8 cellular contexts compared by ENCODE assay signal in genomic region chr18:34976899-34977786, GRCh38.
DNase-seq lines count a peak whose midpoint lies in the region; ATAC-seq, FAIRE-seq and TF ChIP-seq lines count a peak whose summit lies in the region.

No MANE protein-coding gene starts in this region.

- CTCF ChIA-PET in A549 (lab: Yijun Ruan, JAX) = no interaction called here
- CTCF ChIA-PET in activated CD4-positive, alpha-beta memory T cell treated with anti-CD3 and anti-CD28 coated beads, Interleukin-2, amount 10 ng/mL, durations not matched to agents 7 days and 5 days (lab: Charles Lee) = no interaction called here

- peak; percentile 46 to 50 for DNase-seq in A549 (ENCODE audit: low read depth in 1 of 2, low spot score in 1 of 2)
- peak; percentile 84 for DNase-seq in NCI-H510A treated with DMSO at 0.1 percent for 48 hours (lab: John Stamatoyannopoulos, UW)
- DNase-seq in activated CD4-positive, alpha-beta memory T cell treated with anti-CD3 and anti-CD28 coated beads, Interleukin-2, amount 10 ng/mL, durations not matched to agents 7 days and 5 days = peak; percentile 64
- peak; percentile 87 for DNase-seq in ecto neural progenitor cell (ENCODE audit: low spot score)
- peak; percentile 52 to 69 for DNase-seq in memory B cell (ENCODE audit: low spot score in 2 of 2)
- DNase-seq in stimulated activated CD8-positive, alpha-beta memory T cell treated with anti-CD3 and anti-CD28 coated beads, Interleukin-12 subunit alpha, Interleukin-12 subunit beta, amount 100 ng/mL, for 1 hour (ENCODE audit: low read depth) = peak; percentile 70

- peak overlapping the region; percentile 90 for H3K4me2 ChIP-seq in A549

- no peak overlapping the region for H3K27ac Mint-ChIP-seq in activated CD4-positive, alpha-beta memory T cell treated with anti-CD3 and anti-CD28 coated beads, Interleukin-2, amount 10 ng/mL, durations not matched to agents 7 days and 5 days
- H3K27ac Mint-ChIP-seq in memory B cell = no peak overlapping the region

- peak overlapping the region; percentile 45 to 83 for H3K27ac ChIP-seq in A549

- peak overlapping the region; percentile 57 for H3K4me3 ChIP-seq in A549

- FAIRE-seq in A549 (lab: Jason Lieb, UNC) = no peak

- no peaks in the 10 kb centered on the region for H3K9me3 Mint-ChIP-seq in activated CD4-positive, alpha-beta memory T cell treated with anti-CD3 and anti-CD28 coated beads, Interleukin-2, amount 10 ng/mL, durations not matched to agents 7 days and 5 days
- no peaks in the 10 kb centered on the region for H3K9me3 Mint-ChIP-seq in memory B cell

- WGBS in A549 (ENCODE audit: missing lambda C conversion rate) = 3% methylated on average over 11 of the region's 78 CpGs

- no peaks in the 10 kb centered on the region for H3K9me3 ChIP-seq in A549

- 0 out of 2 replicates have a peak, but pooled peaks have one; percentile 14 for TF ChIP-seq POLR2A in A549 (IDR thresholded peaks at IDR 0.05; ENCODE audit: low read length)

- peaks cover 24% of the 10 kb centered on the region for H3K4me1 Mint-ChIP-seq in activated CD4-positive, alpha-beta memory T cell treated with anti-CD3 and anti-CD28 coated beads, Interleukin-2, amount 10 ng/mL, durations not matched to agents 7 days and 5 days
- H3K4me1 Mint-ChIP-seq in memory B cell = peaks cover 17% of the 10 kb centered on the region

- ATAC-seq in A549 = peak; percentile 44 to 64
- ATAC-seq in GM18907 (IDR thresholded peaks at IDR 0.05; ENCODE audit: unreplicated experiment) = peak; percentile 83
- peak; percentile 76 for ATAC-seq in HG03175 (IDR thresholded peaks at IDR 0.05; ENCODE audit: unreplicated experiment)
- peak; percentile 86 for ATAC-seq in memory B cell (ENCODE audit: low read depth)

- POLR2A ChIA-PET in A549 (lab: Yijun Ruan, JAX) = no interaction called here
- POLR2A ChIA-PET in activated CD4-positive, alpha-beta memory T cell treated with anti-CD3 and anti-CD28 coated beads, Interleukin-2, amount 10 ng/mL, durations not matched to agents 7 days and 5 days (lab: Charles Lee) = no interaction called here

- H3K36me3 Mint-ChIP-seq in activated CD4-positive, alpha-beta memory T cell treated with anti-CD3 and anti-CD28 coated beads, Interleukin-2, amount 10 ng/mL, durations not matched to agents 7 days and 5 days (ENCODE audit: low read depth) = no peaks in the 10 kb centered on the region
- no peaks in the 10 kb centered on the region for H3K36me3 Mint-ChIP-seq in memory B cell

- H3K27me3 Mint-ChIP-seq in activated CD4-positive, alpha-beta memory T cell treated with anti-CD3 and anti-CD28 coated beads, Interleukin-2, amount 10 ng/mL, durations not matched to agents 7 days and 5 days = peaks cover 51% of the 10 kb centered on the region
- peaks cover 10% of the 10 kb centered on the region for H3K27me3 Mint-ChIP-seq in memory B cell

- H3K4me3 Mint-ChIP-seq in activated CD4-positive, alpha-beta memory T cell treated with anti-CD3 and anti-CD28 coated beads, Interleukin-2, amount 10 ng/mL, durations not matched to agents 7 days and 5 days = peak overlapping the region; percentile 76
- peak overlapping the region; percentile 87 for H3K4me3 Mint-ChIP-seq in memory B cell

- H3K4me1 ChIP-seq in A549 = peaks cover 12% of the 10 kb centered on the region

- TF ChIP-seq RAD21 in A549 (conservative IDR thresholded peaks at IDR 0.05 in 1 of 2, IDR thresholded peaks at IDR 0.05 in 1 of 2) = no peak

- no peak for TF ChIP-seq CTCF in A549 (IDR thresholded peaks at IDR 0.05)

- no peak for TF ChIP-seq EP300 in A549 (IDR thresholded peaks at IDR 0.05)

TF ChIP-seq in A549, 52 proteins besides CTCF, POLR2A, EP300 and RAD21:
- peak; percentile 42; the same call in 1 of the 2 replicates for TF ChIP-seq MAX (IDR thresholded peaks at IDR 0.05)
- TF ChIP-seq USF2 (IDR thresholded peaks at IDR 0.05) = peak; percentile 48; the same call in 1 of the 2 replicates
- TF ChIP-seq PBX3 (IDR thresholded peaks at IDR 0.05) = no peak
TF ChIP-seq in A549: peak in this region for 2.

Comparison
In these comparisons a context has a peak if more than half of its experiments do, and no peak if none do; other contexts are left out.
1. Peak in every context shown above with its lines: DNase-seq, ATAC-seq, H3K4me3 ChIP-seq and H3K27ac ChIP-seq.